ENCODE assay signal across 21 cellular contexts in the genomic region with DNA sequence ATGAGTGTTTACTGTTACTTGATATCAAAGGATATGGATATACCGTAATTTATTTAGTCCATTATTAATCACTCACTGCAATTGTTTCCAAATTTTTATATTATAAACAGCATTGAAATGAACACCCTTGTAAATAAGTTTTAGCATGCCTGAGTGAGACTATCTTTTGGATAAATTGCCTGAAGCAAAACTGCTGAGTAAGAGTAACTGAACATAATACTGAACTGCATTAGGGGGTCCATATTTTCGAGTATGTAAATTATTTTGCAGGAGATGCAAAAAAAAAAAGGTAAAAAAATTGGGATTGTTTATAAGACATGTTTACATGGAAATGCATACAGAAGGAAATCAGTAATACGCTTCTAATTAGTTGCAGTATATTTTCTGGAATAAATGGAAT.
DNase-seq lines count a peak whose midpoint lies in the region; ATAC-seq, FAIRE-seq and TF ChIP-seq lines count a peak whose summit lies in the region.
"Had no signal": no experiment of that assay in that cellular context is flagged by ENCODE, and none has a peak within 500 bp of the region (broad histone marks: within the 10 kb centered on the region; RNA-seq: fewer than 3 reads in every experiment).

No MANE protein-coding gene starts in this region.

- H3K79me2 ChIP-seq in HepG2 (ENCODE audit: insufficient read depth, low read length): no peaks in the 10 kb centered on the region
- no peaks in the 10 kb centered on the region for H3K79me2 ChIP-seq in K562 (ENCODE audit: control insufficient read depth, insufficient read depth, low read length)

- H3K14ac ChIP-seq in IMR-90 (replicated peaks; ENCODE audit: low read depth, low read length): no peak overlapping the region

- WGBS in HepG2 (ENCODE audit: low lambda C conversion rate): 90% methylated on average over 3 of the region's 3 CpGs
- WGBS in right lobe of liver (ENCODE audit: insufficient coverage, low coverage, low lambda C conversion rate, missing lambda C conversion rate): 84% methylated on average over 3 of the region's 3 CpGs
- 84% methylated on average over 3 of the region's 3 CpGs for WGBS in A549 (ENCODE audit: missing lambda C conversion rate)
- no CpG with 5 or more reads among the region's 3 CpGs for WGBS in IMR-90 (ENCODE audit: extremely low coverage in 2 of 2, insufficient read length in 1 of 2), 2 experiments
- 58% methylated on average over 3 of the region's 3 CpGs for WGBS in K562 (ENCODE audit: insufficient coverage, low coverage, missing lambda C conversion rate)

- H3K4me2 ChIP-seq in HepG2 (ENCODE audit: low read depth, low read length) (no peak overlapping the region), A549 (no peak overlapping the region), IMR-90 (ENCODE audit: low read depth, low read length) (no peak overlapping the region), K562 (ENCODE audit: insufficient read depth, low read length) (no peak overlapping the region)

- H3K36me3 ChIP-seq in HepG2 (replicated peaks in 1 of 2; ENCODE audit: control insufficient read depth in 1 of 2, insufficient read depth in 2 of 2, low read length in 2 of 2) (peaks cover 0 to 1% of the 10 kb centered on the region in 2 experiments; a peak in 2 of 5 replicates), right lobe of liver (no peaks in the 10 kb centered on the region), IMR-90 (ENCODE audit: control insufficient read depth, insufficient read depth, low read length) (0 out of 2 replicates have a peak, but pooled peaks cover 2% of the 10 kb centered on the region), K562 (ENCODE audit: control insufficient read depth, insufficient read depth, low read length) (no peaks in the 10 kb centered on the region)

- no peak overlapping the region for H4K91ac ChIP-seq in IMR-90 (ENCODE audit: insufficient read depth, low read depth, low read length)

- H3K9me3 ChIP-seq in HepG2 (ENCODE audit: low read length) (no peaks in the 10 kb centered on the region), right lobe of liver (no peaks in the 10 kb centered on the region), A549 (0 out of 3 replicates have a peak, but pooled peaks cover 5% of the 10 kb centered on the region), IMR-90 (ENCODE audit: control insufficient read depth, insufficient read depth, low read length) (0 out of 2 replicates have a peak, but pooled peaks cover 2% of the 10 kb centered on the region), K562 (replicated peaks; ENCODE audit: control insufficient read depth, insufficient read depth, low read depth, low read length) (no peaks in the 10 kb centered on the region)
- H3K9me3 ChIP-seq: Caco-2 had no signal

- H2BK5ac ChIP-seq in IMR-90 (ENCODE audit: low read depth, low read length, poor library complexity, severe bottlenecking): no peak overlapping the region

- H3K79me1 ChIP-seq in IMR-90 (ENCODE audit: low read depth in 1 of 2, low read length in 2 of 2): 0 out of 4 replicates have a peak, but pooled peaks cover 0 to 4% of the 10 kb centered on the region in 2 experiments

- intact Hi-C loops in HepG2 (cut with micrococcal nuclease; ENCODE audit: unreplicated experiment): no loop called here
- intact Hi-C loops in right lobe of liver (cut with DNase I): no loop called here
- intact Hi-C loops in IMR-90 (cut with micrococcal nuclease): no loop called here
- intact Hi-C loops in K562 (cut with micrococcal nuclease): no loop called here

- no peak overlapping the region for H3K4ac ChIP-seq in IMR-90 (ENCODE audit: low read depth, low read length)

- no peak overlapping the region for H3K18ac ChIP-seq in IMR-90 (ENCODE audit: low read depth, low read length)

- no peak overlapping the region for H3K56ac ChIP-seq in IMR-90 (ENCODE audit: extremely low read depth, insufficient read depth, low read length)

- no peaks in the 10 kb centered on the region for H4K20me1 ChIP-seq in HepG2 (ENCODE audit: insufficient read depth, low read length)
- peaks cover 6% of the 10 kb centered on the region; the same call in 1 of the 2 replicates for H4K20me1 ChIP-seq in IMR-90 (ENCODE audit: insufficient read depth, low read length)
- H4K20me1 ChIP-seq in K562 (replicated peaks; ENCODE audit: control insufficient read depth, insufficient read depth, low read length): no peaks in the 10 kb centered on the region

- TF ChIP-seq EP300 in HepG2 (IDR thresholded peaks at IDR 0.05; ENCODE audit: low read depth in 2 of 2, low read length in 2 of 2): no peak
- TF ChIP-seq EP300 in HepG2 (CRISPR knock-in tag; IDR thresholded peaks at IDR 0.05; ENCODE audit: borderline replicate concordance): no peak
- no peak for TF ChIP-seq EP300 in A549 (IDR thresholded peaks at IDR 0.05)
- no peak for TF ChIP-seq EP300 in K562 (IDR thresholded peaks at IDR 0.05; ENCODE audit: low read length)

- TF ChIP-seq RAD21 in HepG2 (CRISPR knock-in tag; IDR thresholded peaks at IDR 0.05) (no peak), A549 (conservative IDR thresholded peaks at IDR 0.05 in 1 of 2, IDR thresholded peaks at IDR 0.05 in 1 of 2) (no peak), IMR-90 (IDR thresholded peaks at IDR 0.05; ENCODE audit: low read length) (no peak), K562 (CRISPR knock-in tag; conservative IDR thresholded peaks at IDR 0.05 in 1 of 2, IDR thresholded peaks at IDR 0.05 in 1 of 2) (no peak)

- no peak overlapping the region for H3K23ac ChIP-seq in IMR-90 (ENCODE audit: low read depth, low read length)

- POLR2A ChIA-PET in HepG2 (lab: Yijun Ruan, JAX): no interaction called here
- POLR2A ChIA-PET in A549 (lab: Yijun Ruan, JAX): no interaction called here
- POLR2A ChIA-PET in IMR-90 (lab: Charles Lee; ENCODE audit: unreplicated experiment): no interaction called here
- POLR2A ChIA-PET in K562 (lab: Yijun Ruan, JAX): no interaction called here

- ATAC-seq in HepG2 (no peak), right lobe of liver (no peak), A549 (no peak), IMR-90 (ENCODE audit: low read depth) (no peak), K562 (no peak)
- ATAC-seq: CD8-positive, alpha-beta T cell; GM12878 had no signal

- H3K4me3 ChIP-seq in HepG2 (replicated peaks in 1 of 3; ENCODE audit: insufficient read depth in 1 of 3, low read depth in 2 of 3, low read length in 3 of 3) (no peak overlapping the region), right lobe of liver (no peak overlapping the region), A549 (no peak overlapping the region), IMR-90 (ENCODE audit: insufficient read depth, low read depth, low read length) (no peak overlapping the region), K562 (no peak overlapping the region)
- H3K4me3 ChIP-seq: BLaER1 treated with 17β-estradiol and CSF1 and Interleukin-3, amounts not matched to agents 10 nM and 100 nM; GM12878 had no signal

- H3K9me1 ChIP-seq in IMR-90 (ENCODE audit: insufficient read depth, low read length): peaks cover 7% of the 10 kb centered on the region; the same call in 1 of the 2 replicates
- no peaks in the 10 kb centered on the region for H3K9me1 ChIP-seq in K562 (ENCODE audit: control insufficient read depth, insufficient read depth, low read length)

- TF ChIP-seq CTCF in HepG2 (CRISPR knock-in tag; IDR thresholded peaks at IDR 0.05) (no peak), right lobe of liver (IDR thresholded peaks at IDR 0.05) (no peak), A549 (IDR thresholded peaks at IDR 0.05) (no peak), IMR-90 (conservative IDR thresholded peaks at IDR 0.05; ENCODE audit: low read depth, low read length) (no peak), K562 (IDR thresholded peaks at IDR 0.05 in 2 of 3, conservative IDR thresholded peaks at IDR 0.05 in 1 of 3; ENCODE audit: insufficient read depth in 2 of 3, low read depth in 1 of 3, low read length in 3 of 3) (no peak)

- dilution Hi-C loops in IMR-90 (cut with HindIII; ENCODE audit: low sequenced_read_pairs, unreplicated experiment): no loop called here

- no peak for DNase-seq in HepG2 (ENCODE audit: low spot score)
- DNase-seq in right lobe of liver: no peak
- no peak for DNase-seq in A549 (ENCODE audit: low read depth in 1 of 2, low spot score in 1 of 2)
- DNase-seq in IMR-90: no peak
- DNase-seq in K562 (ENCODE audit: extremely low read depth in 1 of 4, low spot score in 3 of 4): no peak
- no peak for DNase-seq in T1000 (lab: John Stamatoyannopoulos, UW)
- DNase-seq in OCI-M1 (lab: John Stamatoyannopoulos, UW): no peak
- DNase-seq: 8988T; AML-193; Caco-2; Calu3; CD4-positive, alpha-beta T cell; CD8-positive, alpha-beta T cell; DMS79; DND-41; EL; GDM1 had no signal

- H3K27me3 ChIP-seq in HepG2 (ENCODE audit: control insufficient read depth in 1 of 2, insufficient read depth in 2 of 2, low read length in 2 of 2) (no peaks in the 10 kb centered on the region), right lobe of liver (no peaks in the 10 kb centered on the region), IMR-90 (ENCODE audit: control insufficient read depth, insufficient read depth, low read length) (no peaks in the 10 kb centered on the region), K562 (ENCODE audit: control insufficient read depth in 2 of 2, insufficient read depth in 2 of 2, low read length in 2 of 2) (no peaks in the 10 kb centered on the region)
- H3K27me3 ChIP-seq: BLaER1 treated with 17β-estradiol and CSF1 and Interleukin-3, amounts not matched to agents 10 nM and 100 nM had no signal

- CTCF ChIA-PET in HepG2 (lab: Yijun Ruan, JAX; ENCODE audit: low intra/inter-chr PET ratio, low total read pairs): no interaction called here
- CTCF ChIA-PET in A549 (lab: Yijun Ruan, JAX): no interaction called here
- CTCF ChIA-PET in IMR-90 (lab: Yijun Ruan, JAX): no interaction called here
- CTCF ChIA-PET in K562 (lab: Yijun Ruan, JAX; ENCODE audit: low intra/inter-chr PET ratio): no interaction called here

- no TSS peak for BruUV-seq in HepG2 (replicated peaks; lab: Mats Ljungman, UMichigan)
- BruUV-seq in IMR-90 (replicated peaks; lab: Mats Ljungman, UMichigan): no TSS peak
- no TSS peak for BruUV-seq in K562 (replicated peaks; lab: Mats Ljungman, UMichigan)

- H2AFZ ChIP-seq in HepG2 (ENCODE audit: low read length): no peak overlapping the region
- H2AFZ ChIP-seq in IMR-90 (replicated peaks; ENCODE audit: low read length, poor library complexity): no peak overlapping the region
- H2AFZ ChIP-seq in K562 (ENCODE audit: low read depth, low read length): no peak overlapping the region

- peaks cover 15% of the 10 kb centered on the region for H3K4me1 ChIP-seq in HepG2 (ENCODE audit: insufficient read depth, low read length)
- H3K4me1 ChIP-seq in right lobe of liver: no peaks in the 10 kb centered on the region
- H3K4me1 ChIP-seq in A549: peaks cover 12% of the 10 kb centered on the region; the same call in 1 of the 3 replicates
- H3K4me1 ChIP-seq in IMR-90 (ENCODE audit: control insufficient read depth, insufficient read depth, low read length): no peaks in the 10 kb centered on the region
- no peaks in the 10 kb centered on the region for H3K4me1 ChIP-seq in K562 (replicated peaks in 1 of 2; ENCODE audit: control insufficient read depth in 2 of 2, insufficient read depth in 2 of 2, low read length in 2 of 2)
- H3K4me1 ChIP-seq: Caco-2 had no signal

- no peak overlapping the region for H2BK20ac ChIP-seq in IMR-90 (ENCODE audit: low read depth, low read length)

- H3K9ac ChIP-seq in HepG2 (ENCODE audit: insufficient read depth, low read depth, low read length): no peak overlapping the region
- no peak overlapping the region for H3K9ac ChIP-seq in IMR-90 (ENCODE audit: low read depth, low read length)
- no peak overlapping the region for H3K9ac ChIP-seq in K562 (ENCODE audit: insufficient read depth in 1 of 2, low read depth in 2 of 2, low read length in 2 of 2)
- H3K9ac ChIP-seq: BLaER1 treated with 17β-estradiol and CSF1 and Interleukin-3, amounts not matched to agents 10 nM and 100 nM had no signal

- FAIRE-seq in HepG2 (lab: Jason Lieb, UNC) (no peak), A549 (lab: Jason Lieb, UNC) (no peak), K562 (lab: Jason Lieb, UNC) (no peak)
- FAIRE-seq: A204.1, GM12878 had no signal

- H3K27ac ChIP-seq in HepG2 (ENCODE audit: extremely low read length, insufficient read depth, low read length) (no peak overlapping the region), right lobe of liver (no peak overlapping the region), A549 (no peak overlapping the region), IMR-90 (ENCODE audit: insufficient read depth, low read length) (no peak overlapping the region), K562 (ENCODE audit: extremely low read depth, low read depth, low read length) (no peak overlapping the region)
- H3K27ac ChIP-seq: BLaER1 treated with 17β-estradiol and CSF1 and Interleukin-3, amounts not matched to agents 10 nM and 100 nM; C4-2B had no signal

- no peak for TF ChIP-seq POLR2A in HepG2 (IDR thresholded peaks at IDR 0.05; ENCODE audit: insufficient read depth in 1 of 2, low read depth in 2 of 2, low read length in 2 of 2)
- no peak for TF ChIP-seq POLR2A in right lobe of liver (IDR thresholded peaks at IDR 0.05)
- no peak for TF ChIP-seq POLR2A in A549 (IDR thresholded peaks at IDR 0.05; ENCODE audit: low read length)
- no peak for TF ChIP-seq POLR2A in IMR-90 (IDR thresholded peaks at IDR 0.05; ENCODE audit: low read depth, low read length)
- TF ChIP-seq POLR2A in K562 (conservative IDR thresholded peaks at IDR 0.05): no peak

- H2BK120ac ChIP-seq in IMR-90 (ENCODE audit: low read depth, low read length): no peak overlapping the region

- H2BK15ac ChIP-seq in IMR-90 (ENCODE audit: low read depth, low read length): no peak overlapping the region

- H4K5ac ChIP-seq in IMR-90 (ENCODE audit: low read depth, low read length): no peak overlapping the region

- no peak overlapping the region for H4K8ac ChIP-seq in IMR-90 (ENCODE audit: low read depth in 2 of 2, low read length in 2 of 2)

- no peak overlapping the region for H2AK5ac ChIP-seq in IMR-90 (ENCODE audit: low read depth, low read length)

- in situ Hi-C loops in HepG2 (cut with HindIII; ENCODE audit: extremely low pct_ligation_motif_present, low pct_unique_long_range_greater_than_20kb) (no loop called here), IMR-90 (cut with MboI; ENCODE audit: low sequenced_read_pairs) (no loop called here), K562 (cut with MboI) (no loop called here)

- H2AK9ac ChIP-seq in IMR-90 (replicated peaks; ENCODE audit: low read depth, low read length, poor library complexity): no peak overlapping the region
